Comparison of ENCODE assay signal across 1 cellular context in the genomic region with DNA sequence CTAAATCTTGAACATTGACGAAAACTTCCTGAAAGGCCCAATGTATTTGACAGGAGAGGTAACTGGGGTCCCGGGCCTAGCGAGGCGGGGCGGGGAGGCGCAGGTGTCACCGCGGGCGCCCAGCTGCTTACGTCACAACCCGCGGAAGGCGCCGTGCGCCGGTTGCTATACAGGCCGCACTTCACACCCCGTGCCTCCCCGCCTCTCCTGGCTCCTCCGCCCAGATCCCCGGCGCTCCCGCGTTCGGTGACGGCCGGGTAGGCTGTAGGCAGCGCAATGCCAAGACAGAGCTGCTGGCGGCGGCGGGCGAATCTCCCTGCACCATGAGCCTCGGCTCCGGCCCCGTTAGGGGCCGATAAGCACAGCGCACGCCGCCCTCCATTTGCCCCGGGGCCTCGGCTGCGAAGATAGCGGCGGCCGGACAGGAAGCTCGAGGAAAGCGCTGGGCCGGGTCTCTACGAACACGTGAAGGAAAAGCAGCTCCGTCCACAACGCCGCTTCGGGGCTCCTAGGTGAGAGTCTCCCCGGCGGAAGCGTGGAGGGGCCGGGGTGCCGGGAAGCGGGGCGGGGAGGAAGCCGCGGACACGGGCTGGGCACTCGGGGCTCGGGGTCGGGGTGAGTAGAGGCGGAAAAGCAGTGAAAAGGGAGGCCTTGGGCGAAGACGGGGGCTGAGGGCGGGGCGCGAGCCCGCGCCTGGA.
TF ChIP-seq lines count a peak whose summit lies in the region.

A gene with protein sequence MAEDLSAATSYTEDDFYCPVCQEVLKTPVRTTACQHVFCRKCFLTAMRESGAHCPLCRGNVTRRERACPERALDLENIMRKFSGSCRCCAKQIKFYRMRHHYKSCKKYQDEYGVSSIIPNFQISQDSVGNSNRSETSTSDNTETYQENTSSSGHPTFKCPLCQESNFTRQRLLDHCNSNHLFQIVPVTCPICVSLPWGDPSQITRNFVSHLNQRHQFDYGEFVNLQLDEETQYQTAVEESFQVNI (plus strand): TSS at position 151 of the 698 bp plus-strand sequence. CDS start 903 bp downstream, outside the sequence.

TF ChIP-seq in K562, 482 proteins besides CTCF, POLR2A, EP300 and RAD21 (continued from another document and continues in another):
- TF ChIP-seq, protein P1, sequence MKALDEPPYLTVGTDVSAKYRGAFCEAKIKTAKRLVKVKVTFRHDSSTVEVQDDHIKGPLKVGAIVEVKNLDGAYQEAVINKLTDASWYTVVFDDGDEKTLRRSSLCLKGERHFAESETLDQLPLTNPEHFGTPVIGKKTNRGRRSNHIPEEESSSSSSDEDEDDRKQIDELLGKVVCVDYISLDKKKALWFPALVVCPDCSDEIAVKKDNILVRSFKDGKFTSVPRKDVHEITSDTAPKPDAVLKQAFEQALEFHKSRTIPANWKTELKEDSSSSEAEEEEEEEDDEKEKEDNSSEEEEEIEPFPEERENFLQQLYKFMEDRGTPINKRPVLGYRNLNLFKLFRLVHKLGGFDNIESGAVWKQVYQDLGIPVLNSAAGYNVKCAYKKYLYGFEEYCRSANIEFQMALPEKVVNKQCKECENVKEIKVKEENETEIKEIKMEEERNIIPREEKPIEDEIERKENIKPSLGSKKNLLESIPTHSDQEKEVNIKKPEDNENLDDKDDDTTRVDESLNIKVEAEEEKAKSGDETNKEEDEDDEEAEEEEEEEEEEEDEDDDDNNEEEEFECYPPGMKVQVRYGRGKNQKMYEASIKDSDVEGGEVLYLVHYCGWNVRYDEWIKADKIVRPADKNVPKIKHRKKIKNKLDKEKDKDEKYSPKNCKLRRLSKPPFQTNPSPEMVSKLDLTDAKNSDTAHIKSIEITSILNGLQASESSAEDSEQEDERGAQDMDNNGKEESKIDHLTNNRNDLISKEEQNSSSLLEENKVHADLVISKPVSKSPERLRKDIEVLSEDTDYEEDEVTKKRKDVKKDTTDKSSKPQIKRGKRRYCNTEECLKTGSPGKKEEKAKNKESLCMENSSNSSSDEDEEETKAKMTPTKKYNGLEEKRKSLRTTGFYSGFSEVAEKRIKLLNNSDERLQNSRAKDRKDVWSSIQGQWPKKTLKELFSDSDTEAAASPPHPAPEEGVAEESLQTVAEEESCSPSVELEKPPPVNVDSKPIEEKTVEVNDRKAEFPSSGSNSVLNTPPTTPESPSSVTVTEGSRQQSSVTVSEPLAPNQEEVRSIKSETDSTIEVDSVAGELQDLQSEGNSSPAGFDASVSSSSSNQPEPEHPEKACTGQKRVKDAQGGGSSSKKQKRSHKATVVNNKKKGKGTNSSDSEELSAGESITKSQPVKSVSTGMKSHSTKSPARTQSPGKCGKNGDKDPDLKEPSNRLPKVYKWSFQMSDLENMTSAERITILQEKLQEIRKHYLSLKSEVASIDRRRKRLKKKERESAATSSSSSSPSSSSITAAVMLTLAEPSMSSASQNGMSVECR (CRISPR knock-in tag; IDR thresholded peaks at IDR 0.05): no peak; the same call in 1 of the 2 replicates
- TF ChIP-seq ZNF717 (CRISPR knock-in tag; IDR thresholded peaks at IDR 0.05): no peak
- TF ChIP-seq MECOM (CRISPR knock-in tag; IDR thresholded peaks at IDR 0.05): no peak
- TF ChIP-seq, protein P2, sequence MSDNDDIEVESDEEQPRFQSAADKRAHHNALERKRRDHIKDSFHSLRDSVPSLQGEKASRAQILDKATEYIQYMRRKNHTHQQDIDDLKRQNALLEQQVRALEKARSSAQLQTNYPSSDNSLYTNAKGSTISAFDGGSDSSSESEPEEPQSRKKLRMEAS (CRISPR knock-in tag; IDR thresholded peaks at IDR 0.05): peak; percentile 77
- TF ChIP-seq CSDE1 (IDR thresholded peaks at IDR 0.05): no peak
- TF ChIP-seq, protein P3, sequence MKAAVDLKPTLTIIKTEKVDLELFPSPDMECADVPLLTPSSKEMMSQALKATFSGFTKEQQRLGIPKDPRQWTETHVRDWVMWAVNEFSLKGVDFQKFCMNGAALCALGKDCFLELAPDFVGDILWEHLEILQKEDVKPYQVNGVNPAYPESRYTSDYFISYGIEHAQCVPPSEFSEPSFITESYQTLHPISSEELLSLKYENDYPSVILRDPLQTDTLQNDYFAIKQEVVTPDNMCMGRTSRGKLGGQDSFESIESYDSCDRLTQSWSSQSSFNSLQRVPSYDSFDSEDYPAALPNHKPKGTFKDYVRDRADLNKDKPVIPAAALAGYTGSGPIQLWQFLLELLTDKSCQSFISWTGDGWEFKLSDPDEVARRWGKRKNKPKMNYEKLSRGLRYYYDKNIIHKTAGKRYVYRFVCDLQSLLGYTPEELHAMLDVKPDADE (conservative IDR thresholded peaks at IDR 0.05; ENCODE audit: control insufficient read depth, low read depth, low read length): no peak
- no peak for TF ChIP-seq TRIM28 (IDR thresholded peaks at IDR 0.05)
- no peak; the same call in 1 of the 2 replicates for TF ChIP-seq TGIF2 (CRISPR knock-in tag; IDR thresholded peaks at IDR 0.05)
- no peak for TF ChIP-seq KDM4B (IDR thresholded peaks at IDR 0.05; ENCODE audit: borderline replicate concordance in 2 of 2, low read depth in 1 of 2)
- peak; percentile 87; the same call in 1 of the 2 replicates for TF ChIP-seq HNRNPL (IDR thresholded peaks at IDR 0.05; ENCODE audit: low read depth, low read length)
- TF ChIP-seq U2AF1 (optimal IDR thresholded peaks at IDR 0.05; ENCODE audit: low read depth, low read length): peak; percentile 63
- 0 out of 2 replicates have a peak, but pooled peaks have one; percentile 48 for TF ChIP-seq ELF2 (CRISPR knock-in tag; IDR thresholded peaks at IDR 0.05)
- TF ChIP-seq SMARCB1 (IDR thresholded peaks at IDR 0.05; ENCODE audit: insufficient read length, low read depth): no peak
- no peak; the same call in 1 of the 2 replicates for TF ChIP-seq XRCC5 (IDR thresholded peaks at IDR 0.05; ENCODE audit: low read depth, low read length)
- TF ChIP-seq CCNT2 (IDR thresholded peaks at IDR 0.05; ENCODE audit: borderline replicate concordance, extremely low read depth, insufficient read length, low read depth, low read length): peak; percentile 78
- TF ChIP-seq, protein P4, sequence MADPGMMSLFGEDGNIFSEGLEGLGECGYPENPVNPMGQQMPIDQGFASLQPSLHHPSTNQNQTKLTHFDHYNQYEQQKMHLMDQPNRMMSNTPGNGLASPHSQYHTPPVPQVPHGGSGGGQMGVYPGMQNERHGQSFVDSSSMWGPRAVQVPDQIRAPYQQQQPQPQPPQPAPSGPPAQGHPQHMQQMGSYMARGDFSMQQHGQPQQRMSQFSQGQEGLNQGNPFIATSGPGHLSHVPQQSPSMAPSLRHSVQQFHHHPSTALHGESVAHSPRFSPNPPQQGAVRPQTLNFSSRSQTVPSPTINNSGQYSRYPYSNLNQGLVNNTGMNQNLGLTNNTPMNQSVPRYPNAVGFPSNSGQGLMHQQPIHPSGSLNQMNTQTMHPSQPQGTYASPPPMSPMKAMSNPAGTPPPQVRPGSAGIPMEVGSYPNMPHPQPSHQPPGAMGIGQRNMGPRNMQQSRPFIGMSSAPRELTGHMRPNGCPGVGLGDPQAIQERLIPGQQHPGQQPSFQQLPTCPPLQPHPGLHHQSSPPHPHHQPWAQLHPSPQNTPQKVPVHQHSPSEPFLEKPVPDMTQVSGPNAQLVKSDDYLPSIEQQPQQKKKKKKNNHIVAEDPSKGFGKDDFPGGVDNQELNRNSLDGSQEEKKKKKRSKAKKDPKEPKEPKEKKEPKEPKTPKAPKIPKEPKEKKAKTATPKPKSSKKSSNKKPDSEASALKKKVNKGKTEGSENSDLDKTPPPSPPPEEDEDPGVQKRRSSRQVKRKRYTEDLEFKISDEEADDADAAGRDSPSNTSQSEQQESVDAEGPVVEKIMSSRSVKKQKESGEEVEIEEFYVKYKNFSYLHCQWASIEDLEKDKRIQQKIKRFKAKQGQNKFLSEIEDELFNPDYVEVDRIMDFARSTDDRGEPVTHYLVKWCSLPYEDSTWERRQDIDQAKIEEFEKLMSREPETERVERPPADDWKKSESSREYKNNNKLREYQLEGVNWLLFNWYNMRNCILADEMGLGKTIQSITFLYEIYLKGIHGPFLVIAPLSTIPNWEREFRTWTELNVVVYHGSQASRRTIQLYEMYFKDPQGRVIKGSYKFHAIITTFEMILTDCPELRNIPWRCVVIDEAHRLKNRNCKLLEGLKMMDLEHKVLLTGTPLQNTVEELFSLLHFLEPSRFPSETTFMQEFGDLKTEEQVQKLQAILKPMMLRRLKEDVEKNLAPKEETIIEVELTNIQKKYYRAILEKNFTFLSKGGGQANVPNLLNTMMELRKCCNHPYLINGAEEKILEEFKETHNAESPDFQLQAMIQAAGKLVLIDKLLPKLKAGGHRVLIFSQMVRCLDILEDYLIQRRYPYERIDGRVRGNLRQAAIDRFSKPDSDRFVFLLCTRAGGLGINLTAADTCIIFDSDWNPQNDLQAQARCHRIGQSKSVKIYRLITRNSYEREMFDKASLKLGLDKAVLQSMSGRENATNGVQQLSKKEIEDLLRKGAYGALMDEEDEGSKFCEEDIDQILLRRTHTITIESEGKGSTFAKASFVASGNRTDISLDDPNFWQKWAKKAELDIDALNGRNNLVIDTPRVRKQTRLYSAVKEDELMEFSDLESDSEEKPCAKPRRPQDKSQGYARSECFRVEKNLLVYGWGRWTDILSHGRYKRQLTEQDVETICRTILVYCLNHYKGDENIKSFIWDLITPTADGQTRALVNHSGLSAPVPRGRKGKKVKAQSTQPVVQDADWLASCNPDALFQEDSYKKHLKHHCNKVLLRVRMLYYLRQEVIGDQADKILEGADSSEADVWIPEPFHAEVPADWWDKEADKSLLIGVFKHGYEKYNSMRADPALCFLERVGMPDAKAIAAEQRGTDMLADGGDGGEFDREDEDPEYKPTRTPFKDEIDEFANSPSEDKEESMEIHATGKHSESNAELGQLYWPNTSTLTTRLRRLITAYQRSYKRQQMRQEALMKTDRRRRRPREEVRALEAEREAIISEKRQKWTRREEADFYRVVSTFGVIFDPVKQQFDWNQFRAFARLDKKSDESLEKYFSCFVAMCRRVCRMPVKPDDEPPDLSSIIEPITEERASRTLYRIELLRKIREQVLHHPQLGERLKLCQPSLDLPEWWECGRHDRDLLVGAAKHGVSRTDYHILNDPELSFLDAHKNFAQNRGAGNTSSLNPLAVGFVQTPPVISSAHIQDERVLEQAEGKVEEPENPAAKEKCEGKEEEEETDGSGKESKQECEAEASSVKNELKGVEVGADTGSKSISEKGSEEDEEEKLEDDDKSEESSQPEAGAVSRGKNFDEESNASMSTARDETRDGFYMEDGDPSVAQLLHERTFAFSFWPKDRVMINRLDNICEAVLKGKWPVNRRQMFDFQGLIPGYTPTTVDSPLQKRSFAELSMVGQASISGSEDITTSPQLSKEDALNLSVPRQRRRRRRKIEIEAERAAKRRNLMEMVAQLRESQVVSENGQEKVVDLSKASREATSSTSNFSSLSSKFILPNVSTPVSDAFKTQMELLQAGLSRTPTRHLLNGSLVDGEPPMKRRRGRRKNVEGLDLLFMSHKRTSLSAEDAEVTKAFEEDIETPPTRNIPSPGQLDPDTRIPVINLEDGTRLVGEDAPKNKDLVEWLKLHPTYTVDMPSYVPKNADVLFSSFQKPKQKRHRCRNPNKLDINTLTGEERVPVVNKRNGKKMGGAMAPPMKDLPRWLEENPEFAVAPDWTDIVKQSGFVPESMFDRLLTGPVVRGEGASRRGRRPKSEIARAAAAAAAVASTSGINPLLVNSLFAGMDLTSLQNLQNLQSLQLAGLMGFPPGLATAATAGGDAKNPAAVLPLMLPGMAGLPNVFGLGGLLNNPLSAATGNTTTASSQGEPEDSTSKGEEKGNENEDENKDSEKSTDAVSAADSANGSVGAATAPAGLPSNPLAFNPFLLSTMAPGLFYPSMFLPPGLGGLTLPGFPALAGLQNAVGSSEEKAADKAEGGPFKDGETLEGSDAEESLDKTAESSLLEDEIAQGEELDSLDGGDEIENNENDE (IDR thresholded peaks at IDR 0.05; ENCODE audit: low read depth, low read length): no peak
- TF ChIP-seq, protein P5, sequence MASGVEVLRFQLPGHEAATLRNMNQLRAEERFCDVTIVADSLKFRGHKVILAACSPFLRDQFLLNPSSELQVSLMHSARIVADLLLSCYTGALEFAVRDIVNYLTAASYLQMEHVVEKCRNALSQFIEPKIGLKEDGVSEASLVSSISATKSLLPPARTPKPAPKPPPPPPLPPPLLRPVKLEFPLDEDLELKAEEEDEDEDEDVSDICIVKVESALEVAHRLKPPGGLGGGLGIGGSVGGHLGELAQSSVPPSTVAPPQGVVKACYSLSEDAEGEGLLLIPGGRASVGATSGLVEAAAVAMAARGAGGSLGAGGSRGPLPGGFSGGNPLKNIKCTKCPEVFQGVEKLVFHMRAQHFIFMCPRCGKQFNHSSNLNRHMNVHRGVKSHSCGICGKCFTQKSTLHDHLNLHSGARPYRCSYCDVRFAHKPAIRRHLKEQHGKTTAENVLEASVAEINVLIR (CRISPR knock-in tag; IDR thresholded peaks at IDR 0.05): peak; percentile 90
- 0 out of 2 replicates have a peak, but pooled peaks have one; percentile 58 for TF ChIP-seq ZBTB17 (CRISPR knock-in tag; IDR thresholded peaks at IDR 0.05)
- no peak for TF ChIP-seq PRMT5 (CRISPR knock-in tag; IDR thresholded peaks at IDR 0.05)
- TF ChIP-seq ATF2 (CRISPR knock-in tag; IDR thresholded peaks at IDR 0.05): no peak
- TF ChIP-seq CBFA2T2 (conservative IDR thresholded peaks at IDR 0.05): peak; percentile 47
- TF ChIP-seq RFX1 (IDR thresholded peaks at IDR 0.05): peak; percentile 37
- TF ChIP-seq, protein P6, sequence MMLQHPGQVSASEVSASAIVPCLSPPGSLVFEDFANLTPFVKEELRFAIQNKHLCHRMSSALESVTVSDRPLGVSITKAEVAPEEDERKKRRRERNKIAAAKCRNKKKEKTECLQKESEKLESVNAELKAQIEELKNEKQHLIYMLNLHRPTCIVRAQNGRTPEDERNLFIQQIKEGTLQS (IDR thresholded peaks at IDR 0.05): peak; percentile 71
- TF ChIP-seq, protein P6 (CRISPR knock-in tag; conservative IDR thresholded peaks at IDR 0.05): no peak; the same call in 1 of the 2 replicates
